23 cellular contexts compared by ENCODE assay signal in the genomic region with DNA sequence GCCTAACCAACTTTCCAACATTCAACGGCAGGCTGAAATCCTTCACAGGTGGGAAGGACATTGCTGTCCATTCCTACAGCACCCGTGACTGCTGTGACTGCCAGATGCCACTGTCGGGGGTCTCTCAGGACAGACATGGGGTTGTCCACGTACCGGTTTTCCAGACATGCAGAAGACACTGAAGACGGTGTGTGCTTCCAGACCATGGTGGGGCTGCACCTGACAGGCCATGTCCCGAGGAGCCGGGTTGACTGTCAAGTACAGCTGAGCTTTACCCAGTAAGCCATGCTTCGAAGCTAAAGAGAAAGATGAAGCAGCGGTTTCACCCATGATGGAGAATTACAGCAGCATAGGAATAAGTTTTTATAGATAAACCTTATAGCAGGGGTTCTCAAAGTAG.
"Had no signal": no experiment of that assay in that cellular context is flagged by ENCODE, and none has a peak within 500 bp of the region (broad histone marks: within the 10 kb centered on the region; RNA-seq: fewer than 3 reads in every experiment).

No MANE protein-coding gene starts in this region.

- ATAC-seq: effector memory CD8-positive, alpha-beta T cell; esophagus mucosa; gastroesophageal sphincter; heart left ventricle; left cardiac atrium; left lung; lower lobe of right lung; mucosa of descending colon had no signal

- DNase-seq: cerebellar nuclear complex; colonic mucosa; cortex of kidney; effector CD8-positive, alpha-beta T cell; effector memory CD8-positive, alpha-beta T cell; endodermal cell; erythroblast; foreskin keratinocyte; heart left ventricle; left cardiac atrium; left lung; lower lobe of right lung; mammary epithelial cell; mesendoderm; mucosa of descending colon; naive B cell had no signal

- H3K4me3 Mint-ChIP-seq: dendritic cell treated with granulocyte-macrophage colony-stimulating factor and Interleukin-4, amounts not matched to agents 40 ng/mL and 50 ng/mL, for 4 days; effector memory CD8-positive, alpha-beta T cell; endodermal cell; memory B cell; mesothelial cell of epicardium; naive B cell had no signal

- H3K36me3 ChIP-seq: colonic mucosa, gastroesophageal sphincter, left lung, lower lobe of right lung had no signal

- H3K27ac Mint-ChIP-seq: dendritic cell treated with granulocyte-macrophage colony-stimulating factor and Interleukin-4, amounts not matched to agents 40 ng/mL and 50 ng/mL, for 4 days; effector memory CD8-positive, alpha-beta T cell; endodermal cell; memory B cell; mesothelial cell of epicardium; naive B cell had no signal

- H3K4me1 Mint-ChIP-seq: endodermal cell, memory B cell, naive B cell had no signal

- H3K4me1 ChIP-seq: colonic mucosa, foreskin keratinocyte, gastroesophageal sphincter, left lung, lower lobe of right lung had no signal

- H3K27ac ChIP-seq: colonic mucosa, epithelial cell of prostate, foreskin keratinocyte, gastroesophageal sphincter, heart left ventricle, hepatocyte, left lung, lower lobe of right lung had no signal

- H3K27me3 ChIP-seq: colonic mucosa, gastroesophageal sphincter, heart left ventricle, hepatocyte, left lung had no signal

- H3K27me3 Mint-ChIP-seq: memory B cell, naive B cell had no signal

- H3K9me3 ChIP-seq: colonic mucosa, gastroesophageal sphincter, heart left ventricle, left lung, lower lobe of right lung, mucosa of descending colon had no signal

- H3K9me3 Mint-ChIP-seq: dendritic cell treated with granulocyte-macrophage colony-stimulating factor and Interleukin-4, amounts not matched to agents 40 ng/mL and 50 ng/mL, for 4 days; effector memory CD8-positive, alpha-beta T cell; endodermal cell; memory B cell; mesothelial cell of epicardium; naive B cell had no signal

- H3K36me3 Mint-ChIP-seq: memory B cell, mesothelial cell of epicardium had no signal

- H3K4me3 ChIP-seq: colonic mucosa, gastroesophageal sphincter, heart left ventricle, hepatocyte, left lung, lower lobe of right lung, mucosa of descending colon had no signal
